Comparison of ENCODE assay signal across 17 cellular contexts in genomic region chr3:88133711-88134263, GRCh38.
"Had no signal": no experiment of that assay in that cellular context is flagged by ENCODE, and none has a peak within 500 bp of the region (broad histone marks: within the 10 kb centered on the region; RNA-seq: fewer than 3 reads in every experiment).

No MANE protein-coding gene starts in this region.

- H3K36me3 Mint-ChIP-seq: natural killer cell had no signal

- ATAC-seq: left colon, mucosa of descending colon, natural killer cell, right lobe of liver had no signal

- H3K9me3 ChIP-seq: ascending aorta, esophagus squamous epithelium, mucosa of descending colon, right lobe of liver, suprapubic skin, upper lobe of left lung had no signal

- H3K4me1 ChIP-seq: ascending aorta, esophagus squamous epithelium, right lobe of liver, suprapubic skin, upper lobe of left lung had no signal

- H3K4me3 Mint-ChIP-seq: natural killer cell had no signal

- H3K9me3 Mint-ChIP-seq: natural killer cell had no signal

- H3K27me3 Mint-ChIP-seq: progenitor cell of endocrine pancreas had no signal

- DNase-seq: activated CD4-positive, alpha-beta T cell treated with anti-CD3 and anti-CD28 coated beads for 1 hour; activated CD8-positive, alpha-beta memory T cell treated with anti-CD3 and anti-CD28 coated beads for 24 hours; activated gamma-delta T cell; esophagus squamous epithelium; foreskin fibroblast; left colon; mucosa of descending colon; natural killer cell; nucleus accumbens; right lobe of liver; stimulated activated CD4-positive, alpha-beta T cell treated with anti-CD3 and anti-CD28 coated beads, Interleukin-12 subunit alpha, Interleukin-12 subunit beta, amount 100 ng/mL, for 4 hours; stimulated activated naive CD4-positive, alpha-beta T cell treated with Interleukin-2 at 50 U/mL for 16 hours; upper lobe of left lung had no signal

- H3K27ac ChIP-seq: ascending aorta, esophagus squamous epithelium, right lobe of liver, suprapubic skin, upper lobe of left lung had no signal

- H3K4me3 ChIP-seq: ascending aorta, esophagus squamous epithelium, lung, mucosa of descending colon, right lobe of liver, suprapubic skin, upper lobe of left lung had no signal

- H3K27ac Mint-ChIP-seq: progenitor cell of endocrine pancreas had no signal

- H3K27me3 ChIP-seq: ascending aorta, esophagus squamous epithelium, right lobe of liver, suprapubic skin, upper lobe of left lung had no signal
